1 cellular context compared by ENCODE assay signal in the genomic region with DNA sequence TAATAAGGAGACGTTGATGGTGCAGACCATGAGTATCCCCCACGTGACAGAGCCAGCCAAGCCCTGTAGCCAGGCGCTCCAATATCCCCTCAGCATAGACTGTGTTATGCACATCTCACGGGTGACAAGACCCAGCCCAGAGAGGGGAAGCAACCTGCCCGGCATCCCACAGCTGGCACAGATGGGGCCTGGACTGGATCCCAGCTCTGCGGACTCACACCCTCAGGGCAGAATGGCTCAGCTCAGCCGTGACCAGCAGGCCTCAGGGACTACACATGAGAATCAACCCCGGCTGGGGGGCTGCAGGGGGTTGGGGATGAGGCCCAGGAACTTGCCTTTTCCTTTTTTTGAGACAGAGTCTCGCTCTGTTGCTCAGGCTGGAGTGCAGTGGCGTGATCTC.
TF ChIP-seq lines count a peak whose summit lies in the region.

No MANE protein-coding gene starts in this region.

TF ChIP-seq in IMR-90, 13 proteins besides CTCF, POLR2A, EP300 and RAD21 (continued from another document):
- TF ChIP-seq, protein P1, sequence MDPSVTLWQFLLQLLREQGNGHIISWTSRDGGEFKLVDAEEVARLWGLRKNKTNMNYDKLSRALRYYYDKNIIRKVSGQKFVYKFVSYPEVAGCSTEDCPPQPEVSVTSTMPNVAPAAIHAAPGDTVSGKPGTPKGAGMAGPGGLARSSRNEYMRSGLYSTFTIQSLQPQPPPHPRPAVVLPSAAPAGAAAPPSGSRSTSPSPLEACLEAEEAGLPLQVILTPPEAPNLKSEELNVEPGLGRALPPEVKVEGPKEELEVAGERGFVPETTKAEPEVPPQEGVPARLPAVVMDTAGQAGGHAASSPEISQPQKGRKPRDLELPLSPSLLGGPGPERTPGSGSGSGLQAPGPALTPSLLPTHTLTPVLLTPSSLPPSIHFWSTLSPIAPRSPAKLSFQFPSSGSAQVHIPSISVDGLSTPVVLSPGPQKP (IDR thresholded peaks at IDR 0.05; ENCODE audit: borderline replicate concordance, low read depth, low read length), result no peak
- TF ChIP-seq BHLHE40 (IDR thresholded peaks at IDR 0.05; ENCODE audit: low read depth, low read length), result no peak
- TF ChIP-seq FOS (IDR thresholded peaks at IDR 0.05; ENCODE audit: low read depth, low read length), result no peak
- TF ChIP-seq MAFK (IDR thresholded peaks at IDR 0.05; ENCODE audit: low read depth, low read length), result no peak
- no peak for TF ChIP-seq RCOR1 (IDR thresholded peaks at IDR 0.05; ENCODE audit: insufficient replicate concordance, low read length)
- TF ChIP-seq MAZ (IDR thresholded peaks at IDR 0.05; ENCODE audit: borderline replicate concordance, low read depth, low read length), result no peak
- no peak for TF ChIP-seq CEBPB (IDR thresholded peaks at IDR 0.05; ENCODE audit: low read depth, low read length)
- no peak for TF ChIP-seq NFE2L2 (IDR thresholded peaks at IDR 0.05; ENCODE audit: low read depth, low read length)
